ENCODE assay signal across 19 cellular contexts in the genomic region with DNA sequence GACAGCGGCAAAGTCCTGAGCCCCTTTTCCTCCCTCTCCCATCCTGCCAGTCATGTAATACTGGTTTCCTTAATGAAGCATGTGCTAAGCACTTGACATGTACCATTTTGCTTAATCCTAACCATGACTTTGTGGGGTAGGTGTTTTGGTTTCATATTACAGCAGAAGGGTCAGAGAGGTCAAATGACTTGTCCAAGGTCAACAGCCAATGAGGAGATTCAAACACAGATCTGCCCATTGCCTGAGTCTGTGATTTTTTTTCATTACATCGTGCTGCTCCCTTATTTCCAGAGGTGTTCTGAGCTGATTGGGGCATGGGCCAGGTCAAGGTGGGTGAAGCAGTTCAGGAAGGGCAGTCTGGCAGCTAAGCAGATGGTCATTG. TPM values are rescaled to one million over a fixed set of nuclear protein-coding genes. Genes with fewer than 3 reads are reported as not detected.
"Had no signal": no experiment of that assay in that cellular context is flagged by ENCODE, and none has a peak within 500 bp of the region (broad histone marks: within the 10 kb centered on the region; RNA-seq: fewer than 3 reads in every experiment).

No MANE protein-coding gene starts in this region.

- H3K4me1 ChIP-seq: psoas muscle, transverse colon had no signal

- H3K36me3 ChIP-seq: esophagus muscularis mucosa, heart right ventricle, right lobe of liver, transverse colon had no signal

- H3K27me3 ChIP-seq: dorsolateral prefrontal cortex, right lobe of liver had no signal

- H3K9me3 ChIP-seq: esophagus muscularis mucosa, heart right ventricle, psoas muscle, right lobe of liver, transverse colon had no signal

- H3K9me3 Mint-ChIP-seq: activated naive CD4-positive, alpha-beta T cell treated with anti-CD3 and anti-CD28 coated beads, Interleukin-2, amount 50 U/mL, for 72 hours; activated T-cell treated with anti-CD3 and anti-CD28 coated beads, Interleukin-2, amount 50 U/mL, for 24 hours; naive B cell; stimulated activated naive B cell treated with anti-CD40 and anti-IgM and Interleukin-4, amounts not matched to agents 10 μg/mL and 1 μg/mL and 100 μg/mL, for 72 hours had no signal

- ATAC-seq: activated CD8-positive, alpha-beta memory T cell treated with anti-CD3 and anti-CD28 coated beads, Interleukin-2, amount 10 ng/mL, durations not matched to agents 7 days and 5 days; activated naive CD4-positive, alpha-beta T cell treated with anti-CD3 and anti-CD28 coated beads, Interleukin-2, amount 50 U/mL, for 72 hours; foreskin keratinocyte; psoas muscle; stimulated activated naive B cell treated with anti-CD40 and anti-IgM and Interleukin-4, amounts not matched to agents 10 μg/mL and 1 μg/mL and 100 μg/mL, for 72 hours had no signal

- H3K36me3 Mint-ChIP-seq: activated CD8-positive, alpha-beta memory T cell treated with anti-CD3 and anti-CD28 coated beads, Interleukin-2, amount 10 ng/mL, durations not matched to agents 7 days and 5 days; activated naive CD4-positive, alpha-beta T cell treated with anti-CD3 and anti-CD28 coated beads, Interleukin-2, amount 50 U/mL, for 72 hours; naive B cell; stimulated activated naive B cell treated with anti-CD40 and anti-IgM and Interleukin-4, amounts not matched to agents 10 μg/mL and 1 μg/mL and 100 μg/mL, for 72 hours had no signal

- H3K4me3 ChIP-seq: dorsolateral prefrontal cortex, esophagus muscularis mucosa, heart right ventricle, psoas muscle, right lobe of liver, transverse colon had no signal

- H3K27ac Mint-ChIP-seq: activated CD8-positive, alpha-beta memory T cell treated with anti-CD3 and anti-CD28 coated beads, Interleukin-2, amount 10 ng/mL, durations not matched to agents 7 days and 5 days; activated naive CD4-positive, alpha-beta T cell treated with anti-CD3 and anti-CD28 coated beads, Interleukin-2, amount 50 U/mL, for 72 hours; activated T-cell treated with anti-CD3 and anti-CD28 coated beads, Interleukin-2, amount 50 U/mL, for 24 hours; stimulated activated naive B cell treated with anti-CD40 and anti-IgM and Interleukin-4, amounts not matched to agents 10 μg/mL and 1 μg/mL and 100 μg/mL, for 72 hours had no signal

- DNase-seq: activated CD4-positive, alpha-beta T cell treated with anti-CD3 and anti-CD28 coated beads for 1 hour; activated CD4-positive, alpha-beta T cell treated with anti-CD3 and anti-CD28 coated beads, Interleukin-2, amount 50 U/mL, for 48 hours; activated CD8-positive, alpha-beta memory T cell treated with anti-CD3 and anti-CD28 coated beads, Interleukin-2, amount 10 ng/mL, durations not matched to agents 7 days and 5 days; activated effector memory CD4-positive, alpha-beta T cell treated with anti-CD3 and anti-CD28 coated beads, Interleukin-2, amount 50 U/mL, for 16 hours; activated T-cell treated with anti-CD3 and anti-CD28 coated beads, Interleukin-2, amount 50 U/mL, for 24 hours; dorsolateral prefrontal cortex; foreskin keratinocyte; heart right ventricle; midbrain; naive B cell; stimulated activated CD4-positive, alpha-beta T cell treated with anti-CD3 and anti-CD28 coated beads, Interleukin-2, amount 100 ng/mL, for 24 hours; stimulated activated naive B cell treated with anti-CD40 and anti-IgM and Interleukin-4, amounts not matched to agents 10 μg/mL and 1 μg/mL and 100 μg/mL, for 72 hours; transverse colon had no signal

- H3K4me3 Mint-ChIP-seq: activated CD8-positive, alpha-beta memory T cell treated with anti-CD3 and anti-CD28 coated beads, Interleukin-2, amount 10 ng/mL, durations not matched to agents 7 days and 5 days; activated T-cell treated with anti-CD3 and anti-CD28 coated beads, Interleukin-2, amount 50 U/mL, for 24 hours; naive B cell; stimulated activated naive B cell treated with anti-CD40 and anti-IgM and Interleukin-4, amounts not matched to agents 10 μg/mL and 1 μg/mL and 100 μg/mL, for 72 hours had no signal

- H3K4me1 Mint-ChIP-seq: activated CD8-positive, alpha-beta memory T cell treated with anti-CD3 and anti-CD28 coated beads, Interleukin-2, amount 10 ng/mL, durations not matched to agents 7 days and 5 days had no signal

- H3K27ac ChIP-seq: esophagus muscularis mucosa, foreskin keratinocyte, heart right ventricle, psoas muscle, right lobe of liver, transverse colon had no signal

RNA-seq across cellular contexts. Expression of gene SEZ6, which starts 36.9 kb away (rescaled TPM):
- total RNA-seq: activated CD8-positive, alpha-beta memory T cell treated with anti-CD3 and anti-CD28 coated beads, Interleukin-2, amount 10 ng/mL, durations not matched to agents 7 days and 5 days; foreskin keratinocyte; heart right ventricle; lower leg skin; psoas muscle; right lobe of liver; T-helper 2 cell treated with Interferon-gamma antibody and Interleukin-4, amounts not matched to agents 100 ng/mL and 5 ng/mL, for 36 hours had no signal
- polyA plus RNA-seq: foreskin keratinocyte, heart right ventricle had no signal
